Comparison of ENCODE assay signal across 20 cellular contexts in genomic region chr1:20683614-20684013, GRCh38. TPM values are rescaled to one million over a fixed set of nuclear protein-coding genes. Genes with fewer than 3 reads are reported as not detected.
"Had no signal": no experiment of that assay in that cellular context is flagged by ENCODE, and none has a peak within 500 bp of the region (broad histone marks: within the 10 kb centered on the region; RNA-seq: fewer than 3 reads in every experiment).

No MANE protein-coding gene starts in this region.

- H3K27ac Mint-ChIP-seq: activated CD4-positive, alpha-beta T cell treated with anti-CD3 and anti-CD28 coated beads for 36 hours; activated naive CD4-positive, alpha-beta T cell treated with anti-CD3 and anti-CD28 coated beads, Interleukin-2, amount 10 ng/mL, durations not matched to agents 7 days and 5 days; naive B cell; progenitor cell of endocrine pancreas; stimulated activated effector memory CD8-positive, alpha-beta T cell treated with anti-CD3 and anti-CD28 coated beads, Interleukin-12 subunit alpha, Interleukin-12 subunit beta, amount 100 ng/mL, for 72 hours; stimulated activated naive CD8-positive, alpha-beta T cell treated with anti-CD3 and anti-CD28 coated beads, Interleukin-15, amount 100 ng/mL, for 72 hours had no signal

- H3K4me2 ChIP-seq: hepatocyte, neural progenitor cell had no signal

- H3K9ac ChIP-seq: neural progenitor cell had no signal

- H3K79me2 ChIP-seq: hepatocyte had no signal

- H3K4me3 ChIP-seq: cardiac muscle cell, hepatocyte, neural progenitor cell, uterus had no signal

- H3K36me3 Mint-ChIP-seq: activated naive CD4-positive, alpha-beta T cell treated with anti-CD3 and anti-CD28 coated beads, Interleukin-2, amount 10 ng/mL, durations not matched to agents 7 days and 5 days; naive B cell; neural progenitor cell had no signal

- H3K27me3 ChIP-seq: cardiac muscle cell, hepatocyte, neural progenitor cell, tibial nerve, uterus had no signal

- H3K4me3 Mint-ChIP-seq: activated CD4-positive, alpha-beta T cell treated with anti-CD3 and anti-CD28 coated beads for 36 hours; activated naive CD4-positive, alpha-beta T cell treated with anti-CD3 and anti-CD28 coated beads, Interleukin-2, amount 10 ng/mL, durations not matched to agents 7 days and 5 days; neural progenitor cell; stimulated activated effector memory CD8-positive, alpha-beta T cell treated with anti-CD3 and anti-CD28 coated beads, Interleukin-12 subunit alpha, Interleukin-12 subunit beta, amount 100 ng/mL, for 72 hours; stimulated activated naive CD8-positive, alpha-beta T cell treated with anti-CD3 and anti-CD28 coated beads, Interleukin-15, amount 100 ng/mL, for 72 hours had no signal

- H3K27ac ChIP-seq: cardiac muscle cell, hepatocyte, neural progenitor cell had no signal

- H3K9me3 ChIP-seq: tibial nerve, uterus had no signal

- H3K36me3 ChIP-seq: cardiac muscle cell, neural progenitor cell, tibial nerve, uterus had no signal

- DNase-seq: activated CD4-positive, alpha-beta T cell treated with anti-CD3 and anti-CD28 coated beads for 36 hours; activated CD4-positive, alpha-beta T cell treated with anti-CD3 and anti-CD28 coated beads, Interleukin-2, amount 50 U/mL, for 4 hours; activated CD8-positive, alpha-beta memory T cell treated with anti-CD3 and anti-CD28 coated beads for 24 hours; activated CD8-positive, alpha-beta memory T cell treated with anti-CD3 and anti-CD28 coated beads, Interleukin-2, amount 50 U/mL, for 48 hours; activated naive CD4-positive, alpha-beta T cell treated with anti-CD3 and anti-CD28 coated beads, Interleukin-2, amount 10 ng/mL, durations not matched to agents 7 days and 5 days; activated T-cell treated with anti-CD3 and anti-CD28 coated beads, Interleukin-2, amount 50 U/mL, for 48 hours; effector CD4-positive, alpha-beta T cell; foreskin fibroblast; naive B cell; stimulated activated CD4-positive, alpha-beta T cell treated with anti-CD3 and anti-CD28 coated beads, Interleukin-2, amount 100 ng/mL, for 24 hours; stimulated activated naive CD8-positive, alpha-beta T cell treated with anti-CD3 and anti-CD28 coated beads, Interleukin-15, amount 100 ng/mL, for 72 hours; T-helper 9 cell; uterus had no signal

- H3K9me3 Mint-ChIP-seq: activated naive CD4-positive, alpha-beta T cell treated with anti-CD3 and anti-CD28 coated beads, Interleukin-2, amount 10 ng/mL, durations not matched to agents 7 days and 5 days; naive B cell; neural progenitor cell; stimulated activated effector memory CD8-positive, alpha-beta T cell treated with anti-CD3 and anti-CD28 coated beads, Interleukin-12 subunit alpha, Interleukin-12 subunit beta, amount 100 ng/mL, for 72 hours had no signal

- H3K4me1 ChIP-seq: neural progenitor cell, uterus had no signal

- H2AFZ ChIP-seq: hepatocyte, neural progenitor cell had no signal

RNA-seq across cellular contexts. Expression of gene KIF17, which starts 34.2 kb away (rescaled TPM):
- total RNA-seq: T-helper 1 cell treated with Interleukin-12 subunit alpha and Interleukin-12 subunit beta and Interleukin-4 antibody, amounts not matched to agents 30 ng/mL and 1 ng/mL, for 36 hours had no signal

RNA-seq across cellular contexts. Expression of gene SH2D5, which starts 48.9 kb away (rescaled TPM):
- total RNA-seq: tibial nerve had no signal
